In genomic region chr14:105495990-105496830, GRCh38 we compare ENCODE assay signal across 26 cellular contexts. TPM values are rescaled to one million over a fixed set of nuclear protein-coding genes. Genes with fewer than 3 reads are reported as not detected.
DNase-seq lines count a peak whose midpoint lies in the region; ATAC-seq, FAIRE-seq and TF ChIP-seq lines count a peak whose summit lies in the region.
"Had no signal": no experiment of that assay in that cellular context is flagged by ENCODE, and none has a peak within 500 bp of the region (broad histone marks: within the 10 kb centered on the region; RNA-seq: fewer than 3 reads in every experiment).

No MANE protein-coding gene starts in this region.

- H3K4me3 ChIP-seq in RWPE2 (ENCODE audit: severe bottlenecking), result no peak overlapping the region
- H3K4me3 ChIP-seq: BLaER1 treated with 17β-estradiol and CSF1 and Interleukin-3, amounts not matched to agents 10 nM and 100 nM; colonic mucosa; GM23248; ovary; sigmoid colon; SK-N-MC; thoracic aorta had no signal

- H3K27me3 ChIP-seq in RWPE2 (ENCODE audit: insufficient read depth, poor library complexity, severe bottlenecking), result no peaks in the 10 kb centered on the region
- H3K27me3 ChIP-seq: BLaER1 treated with 17β-estradiol and CSF1 and Interleukin-3, amounts not matched to agents 10 nM and 100 nM; colonic mucosa; ovary; sigmoid colon had no signal

- H3K36me3 Mint-ChIP-seq in activated naive CD8-positive, alpha-beta T cell treated with anti-CD3 and anti-CD28 coated beads, Interleukin-2, amount 10 ng/mL, durations not matched to agents 7 days and 5 days, result no peaks in the 10 kb centered on the region
- no peaks in the 10 kb centered on the region for H3K36me3 Mint-ChIP-seq in activated naive CD8-positive, alpha-beta T cell treated with anti-CD3 and anti-CD28 coated beads for 36 hours
- H3K36me3 Mint-ChIP-seq: activated naive CD8-positive, alpha-beta T cell had no signal

- H3K4me3 Mint-ChIP-seq in activated naive CD8-positive, alpha-beta T cell treated with anti-CD3 and anti-CD28 coated beads, Interleukin-2, amount 10 ng/mL, durations not matched to agents 7 days and 5 days, result no peak overlapping the region
- H3K4me3 Mint-ChIP-seq in activated naive CD8-positive, alpha-beta T cell treated with anti-CD3 and anti-CD28 coated beads for 36 hours, result no peak overlapping the region
- H3K4me3 Mint-ChIP-seq: activated CD8-positive, alpha-beta T cell treated with anti-CD3 and anti-CD28 coated beads for 36 hours; activated naive CD8-positive, alpha-beta T cell; activated T-helper 1 cell treated with anti-CD3 and anti-CD28 coated beads, Interleukin-12 subunit alpha, Interleukin-12 subunit beta, Interleukin-2, Interleukin-4 antibody, amounts not matched to agents 30 ng/mL and 10 ng/mL and 1 ng/mL, durations not matched to agents 14 hours and 24 hours and 36 hours; T-helper 2 cell treated with Interferon-gamma antibody and Interleukin-4, amounts not matched to agents 5 μg/mL and 100 μg/mL, for 36 hours had no signal

- H3K36me3 ChIP-seq in RWPE2 (ENCODE audit: low read depth), result peaks cover 11% of the 10 kb centered on the region
- H3K36me3 ChIP-seq: colonic mucosa, ovary, sigmoid colon, thoracic aorta had no signal

- ATAC-seq in activated naive CD8-positive, alpha-beta T cell treated with anti-CD3 and anti-CD28 coated beads, Interleukin-2, amount 10 ng/mL, durations not matched to agents 7 days and 5 days (ENCODE audit: low read depth), result no peak
- ATAC-seq in RWPE2 (ENCODE audit: low read depth), result no peak
- ATAC-seq in left lobe of liver, result peak; percentile 46
- ATAC-seq: activated CD8-positive, alpha-beta T cell treated with anti-CD3 and anti-CD28 coated beads for 36 hours had no signal

- no peak overlapping the region for H3K27ac Mint-ChIP-seq in activated naive CD8-positive, alpha-beta T cell treated with anti-CD3 and anti-CD28 coated beads, Interleukin-2, amount 10 ng/mL, durations not matched to agents 7 days and 5 days
- H3K27ac Mint-ChIP-seq in activated naive CD8-positive, alpha-beta T cell treated with anti-CD3 and anti-CD28 coated beads for 36 hours, result no peak overlapping the region
- H3K27ac Mint-ChIP-seq: activated CD8-positive, alpha-beta T cell treated with anti-CD3 and anti-CD28 coated beads for 36 hours; activated naive CD8-positive, alpha-beta T cell; activated T-helper 1 cell treated with anti-CD3 and anti-CD28 coated beads, Interleukin-12 subunit alpha, Interleukin-12 subunit beta, Interleukin-2, Interleukin-4 antibody, amounts not matched to agents 30 ng/mL and 10 ng/mL and 1 ng/mL, durations not matched to agents 14 hours and 24 hours and 36 hours; T-helper 2 cell treated with Interferon-gamma antibody and Interleukin-4, amounts not matched to agents 5 μg/mL and 100 μg/mL, for 36 hours had no signal

- peak; percentile 17 for DNase-seq in activated naive CD8-positive, alpha-beta T cell treated with anti-CD3 and anti-CD28 coated beads, Interleukin-2, amount 10 ng/mL, durations not matched to agents 7 days and 5 days
- DNase-seq in activated naive CD8-positive, alpha-beta T cell treated with anti-CD3 and anti-CD28 coated beads for 36 hours, result no peak
- DNase-seq in RWPE2 (ENCODE audit: low spot score) (peak; percentile 77), left lobe of liver (ENCODE audit: low spot score) (peak; percentile 91), substantia nigra (lab: John Stamatoyannopoulos, UW) (peak in 1 of 49 donors; percentile 67), H54 (ENCODE audit: insufficient read length, low spot score) (no peak), islet precursor cell (no peak), occipital lobe (lab: John Stamatoyannopoulos, UW) (no peak)
- DNase-seq: ACHN; activated CD8-positive, alpha-beta T cell treated with anti-CD3 and anti-CD28 coated beads for 36 hours; colonic mucosa; GM23248; Kasumi-1; NCI-H1048; NCI-H1930; NCI-H2227 treated with DMSO at 0.1 percent for 48 hours had no signal

- FAIRE-seq in H54 (lab: Jason Lieb, UNC), result no peak
- FAIRE-seq: HTR-8/SVneo had no signal

- POLR2A ChIA-PET in activated naive CD8-positive, alpha-beta T cell treated with anti-CD3 and anti-CD28 coated beads, Interleukin-2, amount 10 ng/mL, durations not matched to agents 7 days and 5 days (lab: Charles Lee), result no interaction called here

- no peak for TF ChIP-seq CTCF in RWPE2 (IDR thresholded peaks at IDR 0.05; ENCODE audit: poor library complexity, severe bottlenecking)

- peaks cover 5% of the 10 kb centered on the region for H3K4me1 Mint-ChIP-seq in activated naive CD8-positive, alpha-beta T cell treated with anti-CD3 and anti-CD28 coated beads, Interleukin-2, amount 10 ng/mL, durations not matched to agents 7 days and 5 days
- H3K4me1 Mint-ChIP-seq in activated naive CD8-positive, alpha-beta T cell treated with anti-CD3 and anti-CD28 coated beads for 36 hours, result peaks cover 5% of the 10 kb centered on the region

- no peaks in the 10 kb centered on the region for H3K27me3 Mint-ChIP-seq in activated naive CD8-positive, alpha-beta T cell treated with anti-CD3 and anti-CD28 coated beads, Interleukin-2, amount 10 ng/mL, durations not matched to agents 7 days and 5 days
- no peaks in the 10 kb centered on the region for H3K27me3 Mint-ChIP-seq in activated naive CD8-positive, alpha-beta T cell treated with anti-CD3 and anti-CD28 coated beads for 36 hours
- H3K27me3 Mint-ChIP-seq: activated CD8-positive, alpha-beta T cell treated with anti-CD3 and anti-CD28 coated beads for 36 hours; activated naive CD8-positive, alpha-beta T cell had no signal

- no peak for TF ChIP-seq POLR2A in H54 (IDR thresholded peaks at IDR 0.05; ENCODE audit: low read depth, low read length)

- no peaks in the 10 kb centered on the region for H3K9me3 ChIP-seq in RWPE2 (ENCODE audit: severe bottlenecking)
- H3K9me3 ChIP-seq: BLaER1 treated with 17β-estradiol and CSF1 and Interleukin-3, amounts not matched to agents 10 nM and 100 nM; colonic mucosa; ovary; sigmoid colon; thoracic aorta had no signal

- no peaks in the 10 kb centered on the region for H3K4me1 ChIP-seq in RWPE2 (ENCODE audit: insufficient read depth, poor library complexity, severe bottlenecking)
- H3K4me1 ChIP-seq: colonic mucosa had no signal

- no peaks in the 10 kb centered on the region for H3K9me3 Mint-ChIP-seq in activated naive CD8-positive, alpha-beta T cell treated with anti-CD3 and anti-CD28 coated beads, Interleukin-2, amount 10 ng/mL, durations not matched to agents 7 days and 5 days
- no peaks in the 10 kb centered on the region for H3K9me3 Mint-ChIP-seq in activated naive CD8-positive, alpha-beta T cell treated with anti-CD3 and anti-CD28 coated beads for 36 hours
- H3K9me3 Mint-ChIP-seq: activated CD8-positive, alpha-beta T cell treated with anti-CD3 and anti-CD28 coated beads for 36 hours; activated T-helper 1 cell treated with anti-CD3 and anti-CD28 coated beads, Interleukin-12 subunit alpha, Interleukin-12 subunit beta, Interleukin-2, Interleukin-4 antibody, amounts not matched to agents 30 ng/mL and 10 ng/mL and 1 ng/mL, durations not matched to agents 14 hours and 24 hours and 36 hours; T-helper 2 cell treated with Interferon-gamma antibody and Interleukin-4, amounts not matched to agents 5 μg/mL and 100 μg/mL, for 36 hours had no signal

- H3K27ac ChIP-seq in RWPE2 (ENCODE audit: poor library complexity, severe bottlenecking) (no peak overlapping the region), substantia nigra (ENCODE audit: low read depth, low read length, poor library complexity, severe bottlenecking) (peak overlapping the region; percentile 35)
- H3K27ac ChIP-seq: BLaER1 treated with 17β-estradiol and CSF1 and Interleukin-3, amounts not matched to agents 10 nM and 100 nM; colonic mucosa; GM23248; ovary; sigmoid colon; SK-N-MC; thoracic aorta had no signal

RNA-seq across cellular contexts. Expression of gene TEDC1, which starts 5.2 kb away (rescaled TPM):
- total RNA-seq in activated naive CD8-positive, alpha-beta T cell treated with anti-CD3 and anti-CD28 coated beads, Interleukin-2, amount 10 ng/mL, durations not matched to agents 7 days and 5 days, result 10 to 100 TPM; 43.3 to 47.6 TPM
- total RNA-seq in activated naive CD8-positive, alpha-beta T cell treated with anti-CD3 and anti-CD28 coated beads for 36 hours, result 10 to 100 TPM; 33.6 to 34.9 TPM
- total RNA-seq in left lobe of liver (10.6 TPM), occipital lobe (5.6 TPM)

RNA-seq across cellular contexts. Expression of gene CRIP1, which starts 9.5 kb away (rescaled TPM):
- 100 to 1,000 TPM; 445 to 453 TPM for total RNA-seq in activated naive CD8-positive, alpha-beta T cell treated with anti-CD3 and anti-CD28 coated beads, Interleukin-2, amount 10 ng/mL, durations not matched to agents 7 days and 5 days
- total RNA-seq in activated naive CD8-positive, alpha-beta T cell treated with anti-CD3 and anti-CD28 coated beads for 36 hours, result 10 to 100 TPM; 82.5 to 87.3 TPM
- total RNA-seq in left lobe of liver, result 3.2 TPM
- 0.94 TPM for total RNA-seq in occipital lobe
- total RNA-seq: lung microvascular endothelial cell had no signal

RNA-seq across cellular contexts. Expression of gene CRIP2, which starts 21.6 kb away (rescaled TPM):
- total RNA-seq in activated naive CD8-positive, alpha-beta T cell treated with anti-CD3 and anti-CD28 coated beads, Interleukin-2, amount 10 ng/mL, durations not matched to agents 7 days and 5 days, result 1 to 10 TPM; 1.2 to 1.6 TPM
- total RNA-seq in activated naive CD8-positive, alpha-beta T cell treated with anti-CD3 and anti-CD28 coated beads for 36 hours, result under 1 TPM; 0.16 to 0.41 TPM
- total RNA-seq in left lobe of liver (23.8 TPM), occipital lobe (70.2 TPM)
- total RNA-seq: activated T-helper 1 cell treated with anti-CD3 and anti-CD28 coated beads, Interleukin-12 subunit alpha, Interleukin-12 subunit beta, Interleukin-2, Interleukin-4 antibody, amounts not matched to agents 30 ng/mL and 10 ng/mL and 1 ng/mL, durations not matched to agents 14 hours and 24 hours and 36 hours had no signal

RNA-seq across cellular contexts. Expression of gene TMEM121, which starts 30.2 kb away (rescaled TPM):
- 1 to 10 TPM; 8.1 to 8.8 TPM for total RNA-seq in activated naive CD8-positive, alpha-beta T cell treated with anti-CD3 and anti-CD28 coated beads, Interleukin-2, amount 10 ng/mL, durations not matched to agents 7 days and 5 days
- total RNA-seq in activated naive CD8-positive, alpha-beta T cell treated with anti-CD3 and anti-CD28 coated beads for 36 hours, result 10 to 100 TPM; 16.7 to 16.8 TPM
- total RNA-seq in left lobe of liver (4.4 TPM), occipital lobe (23.1 TPM)

Comparison
In these comparisons a context has a peak if more than half of its experiments do, and no peak if none do; other contexts are left out.
1. DNase-seq: peak in activated naive CD8-positive, alpha-beta T cell treated with anti-CD3 and anti-CD28 coated beads, Interleukin-2, amount 10 ng/mL, durations not matched to agents 7 days and 5 days (single experiment), RWPE2 (single experiment) and left lobe of liver (single experiment); none in activated naive CD8-positive, alpha-beta T cell treated with anti-CD3 and anti-CD28 coated beads for 36 hours (single experiment), H54 (single experiment), islet precursor cell (single experiment) and occipital lobe (single experiment).
2. RNA of gene CRIP1, which starts 9.5 kb away (total RNA-seq): 445 to 453 TPM in activated naive CD8-positive, alpha-beta T cell treated with anti-CD3 and anti-CD28 coated beads, Interleukin-2, amount 10 ng/mL, durations not matched to agents 7 days and 5 days and 82.5 to 87.3 TPM in activated naive CD8-positive, alpha-beta T cell treated with anti-CD3 and anti-CD28 coated beads for 36 hours; 3.2 TPM in left lobe of liver (single experiment) and 0.94 TPM in occipital lobe (single experiment); every median in the first group is over 10 times any median in the second.